ENCODE assay signal across 17 cellular contexts in genomic region chr19:38875656-38876345, GRCh38. TPM values are rescaled to one million over a fixed set of nuclear protein-coding genes. Genes with fewer than 3 reads are reported as not detected.
DNase-seq lines count a peak whose midpoint lies in the region; ATAC-seq and TF ChIP-seq lines count a peak whose summit lies in the region.
"Had no signal": no experiment of that assay in that cellular context is flagged by ENCODE, and none has a peak within 500 bp of the region (broad histone marks: within the 10 kb centered on the region; RNA-seq: fewer than 3 reads in every experiment).

No MANE protein-coding gene starts in this region.

- H3K4me2 ChIP-seq in BLaER1 treated with 17β-estradiol and CSF1 and Interleukin-3, amounts not matched to agents 10 nM and 100 nM = peak overlapping the region in 9 of 11 experiments; percentile 91 to 99 (median 96); a peak in 18 of 22 replicates
- H3K4me2 ChIP-seq in H9 (ENCODE audit: insufficient read depth, insufficient read length, low read length) = no peak overlapping the region
- H3K4me2 ChIP-seq: KMS-11 had no signal

- H2BK20ac ChIP-seq in H9 (ENCODE audit: low read depth, low read length, poor library complexity, severe bottlenecking) = no peak overlapping the region

- TF ChIP-seq POLR2A in breast epithelium (IDR thresholded peaks at IDR 0.05) = no peak

- H4K20me1 ChIP-seq in BLaER1 treated with 17β-estradiol and CSF1 and Interleukin-3, amounts not matched to agents 10 nM and 100 nM = no peaks in the 10 kb centered on the region
- H4K20me1 ChIP-seq in H9 (ENCODE audit: control insufficient read depth, insufficient read depth, insufficient read length) = no peaks in the 10 kb centered on the region

- H3T11ph ChIP-seq in H9 (ENCODE audit: low read length) = no peak overlapping the region

- intact Hi-C loops in activated CD4-positive, alpha-beta memory T cell treated with anti-CD3 and anti-CD28 coated beads for 36 hours (cut with micrococcal nuclease) = no loop called here
- intact Hi-C loops in naive thymus-derived CD4-positive, alpha-beta T cell (cut with micrococcal nuclease) = no loop called here
- intact Hi-C loops in breast epithelium (cut with DNase I; ENCODE audit: low total_unique reads) = no loop called here

- H2BK120ac ChIP-seq in H9 (ENCODE audit: low read depth, low read length, poor library complexity, severe bottlenecking) = no peak overlapping the region

- H3K79me2 ChIP-seq in H9 (ENCODE audit: insufficient read depth, low read length) = no peaks in the 10 kb centered on the region

- CTCF ChIA-PET in activated CD4-positive, alpha-beta memory T cell treated with anti-CD3 and anti-CD28 coated beads for 36 hours (lab: Charles Lee) = interaction anchor here (0.6 to 4.9 kb wide), 3 partner anchors 12 to 102 kb away, joined by 3 to 51 read pairs (median 3); partner anchors contain the start of genes MRPS12 and SARS2
- CTCF ChIA-PET in naive thymus-derived CD4-positive, alpha-beta T cell (lab: Charles Lee) = interaction anchor here (0.8 to 1.5 kb wide), 2 partner anchors 13 to 38 kb away, joined by 4 to 5 read pairs; no protein-coding TSS in a partner anchor

- H3K27ac Mint-ChIP-seq in H9 = peak overlapping the region in 2 of 3 experiments; percentile 40 to 85; a peak in 2 of 7 replicates
- peak overlapping the region; percentile 51 for H3K27ac Mint-ChIP-seq in activated CD4-positive, alpha-beta memory T cell treated with anti-CD3 and anti-CD28 coated beads for 36 hours
- peak overlapping the region in 8 of 9 donors; percentile 27 to 97 (median 66) for H3K27ac Mint-ChIP-seq in naive thymus-derived CD4-positive, alpha-beta T cell

- no peak overlapping the region for H2BK12ac ChIP-seq in H9 (ENCODE audit: insufficient read length, low read depth, low read length)

- no peak overlapping the region for H4K8ac ChIP-seq in H9 (replicated peaks; ENCODE audit: insufficient read length, low read depth, low read length)

- peaks cover 19 to 26% of the 10 kb centered on the region in 2 experiments for H3K4me1 Mint-ChIP-seq in H9
- H3K4me1 Mint-ChIP-seq in activated CD4-positive, alpha-beta memory T cell treated with anti-CD3 and anti-CD28 coated beads for 36 hours (ENCODE audit: low read depth) = peaks cover 32% of the 10 kb centered on the region
- peaks cover 17 to 54% (median 40%) of the 10 kb centered on the region in 7 donors for H3K4me1 Mint-ChIP-seq in naive thymus-derived CD4-positive, alpha-beta T cell

- no peak overlapping the region for H3K4ac ChIP-seq in H9 (ENCODE audit: low read depth, low read length)

- H4K91ac ChIP-seq in H9 (ENCODE audit: insufficient read length, low read depth, low read length) = no peak overlapping the region

- H2BK15ac ChIP-seq in H9 (ENCODE audit: low read depth, low read length) = no peak overlapping the region

- H3K4me3 ChIP-seq in BLaER1 treated with 17β-estradiol and CSF1 and Interleukin-3, amounts not matched to agents 10 nM and 100 nM = no peak overlapping the region
- no peak overlapping the region for H3K4me3 ChIP-seq in naive thymus-derived CD4-positive, alpha-beta T cell (ENCODE audit: low read length)
- H3K4me3 ChIP-seq in breast epithelium = no peak overlapping the region
- H3K4me3 ChIP-seq: cardiac muscle cell, psoas muscle had no signal

- POLR2A ChIA-PET in activated CD4-positive, alpha-beta memory T cell treated with anti-CD3 and anti-CD28 coated beads for 36 hours (lab: Charles Lee) = no interaction called here
- POLR2A ChIA-PET in naive thymus-derived CD4-positive, alpha-beta T cell (lab: Charles Lee) = interaction anchor here (0.7 to 19.2 kb wide), 4 partner anchors 12 to 106 kb away, joined by 4 to 317 read pairs (median 6); partner anchors contain the start of gene HNRNPL

- no peak overlapping the region for H4K5ac ChIP-seq in H9 (ENCODE audit: insufficient read length, low read depth, low read length)

- no peaks in the 10 kb centered on the region for H3K9me3 ChIP-seq in BLaER1 treated with 17β-estradiol and CSF1 and Interleukin-3, amounts not matched to agents 10 nM and 100 nM (replicated peaks in 1 of 11)
- no peaks in the 10 kb centered on the region for H3K9me3 ChIP-seq in H9 (ENCODE audit: control insufficient read depth, low read depth, low read length)
- no peaks in the 10 kb centered on the region for H3K9me3 ChIP-seq in naive thymus-derived CD4-positive, alpha-beta T cell (ENCODE audit: control insufficient read depth in 2 of 3, low read length in 3 of 3)
- no peaks in the 10 kb centered on the region for H3K9me3 ChIP-seq in breast epithelium
- H3K9me3 ChIP-seq: BE2C, psoas muscle had no signal

- no peak overlapping the region for H3K18ac ChIP-seq in H9 (ENCODE audit: insufficient read length, low read depth, low read length)

- peaks cover 0 to 5% (median 0%) of the 10 kb centered on the region in 11 experiments; a peak in 2 of 22 replicates for H3K36me3 ChIP-seq in BLaER1 treated with 17β-estradiol and CSF1 and Interleukin-3, amounts not matched to agents 10 nM and 100 nM
- H3K36me3 ChIP-seq in naive thymus-derived CD4-positive, alpha-beta T cell (ENCODE audit: control insufficient read depth in 2 of 3, insufficient read depth in 3 of 3, low read length in 3 of 3) = peaks cover 0 to 22% (median 0%) of the 10 kb centered on the region in 3 experiments
- no peaks in the 10 kb centered on the region for H3K36me3 ChIP-seq in breast epithelium
- H3K36me3 ChIP-seq: BE2C, cardiac muscle cell had no signal

- no peak overlapping the region for H3K56ac ChIP-seq in H9 (ENCODE audit: insufficient read length, low read depth, low read length)

- H3K79me1 ChIP-seq in H9 (ENCODE audit: insufficient read depth, low read depth, low read length, poor library complexity, severe bottlenecking) = no peaks in the 10 kb centered on the region

- no peak overlapping the region for H2BK5ac ChIP-seq in H9 (ENCODE audit: insufficient read length, low read length)

- DNase-seq in H9 (no peak), DMS 273 treated with DMSO at 0.1 percent for 48 hours (lab: John Stamatoyannopoulos, UW) (no peak), breast epithelium (ENCODE audit: low spot score in 2 of 2) (no peak)
- no peak for DNase-seq in activated CD4-positive, alpha-beta memory T cell treated with anti-CD3 and anti-CD28 coated beads for 36 hours
- DNase-seq in naive thymus-derived CD4-positive, alpha-beta T cell = no peak
- DNase-seq: BE2C; DMS79 treated with DMSO at 0.1 percent for 48 hours; effector memory CD8-positive, alpha-beta T cell; hippocampal formation; NCI-H1105; NCI-H2227 treated with DMSO at 0.1 percent for 48 hours had no signal

- H3K27ac ChIP-seq in BLaER1 treated with 17β-estradiol and CSF1 and Interleukin-3, amounts not matched to agents 10 nM and 100 nM = peak overlapping the region in 3 of 11 experiments; percentile 10 to 97 (median 58); a peak in 2 of 22 replicates
- H3K27ac ChIP-seq in H9 (ENCODE audit: insufficient read length, low read depth, low read length) (no peak overlapping the region), breast epithelium (no peak overlapping the region)
- H3K27ac ChIP-seq in naive thymus-derived CD4-positive, alpha-beta T cell (ENCODE audit: low read depth, low read length) = peak overlapping the region; percentile 22
- H3K27ac ChIP-seq: cardiac muscle cell, HL-60, KMS-11, psoas muscle had no signal

- no peak overlapping the region for H3K9ac ChIP-seq in BLaER1 treated with 17β-estradiol and CSF1 and Interleukin-3, amounts not matched to agents 10 nM and 100 nM
- no peak overlapping the region for H3K9ac ChIP-seq in H9 (ENCODE audit: extremely low read depth, insufficient read length, low read length)
- H3K9ac ChIP-seq: KMS-11 had no signal

- peaks cover 2% of the 10 kb centered on the region for H3K27me3 Mint-ChIP-seq in H9 (ENCODE audit: low read depth)
- no peaks in the 10 kb centered on the region for H3K27me3 Mint-ChIP-seq in activated CD4-positive, alpha-beta memory T cell treated with anti-CD3 and anti-CD28 coated beads for 36 hours
- no peaks in the 10 kb centered on the region for H3K27me3 Mint-ChIP-seq in naive thymus-derived CD4-positive, alpha-beta T cell
- H3K27me3 Mint-ChIP-seq: effector memory CD8-positive, alpha-beta T cell had no signal

- no peak overlapping the region for H2AK5ac ChIP-seq in H9 (ENCODE audit: insufficient read length, low read length)

- WGBS in H9 (ENCODE audit: extremely low coverage, insufficient read length, low lambda C conversion rate) = no CpG with 5 or more reads among the region's 5 CpGs

- H3K14ac ChIP-seq in H9 (ENCODE audit: insufficient read depth, low read length) = no peak overlapping the region

- no peak overlapping the region; a peak in 1 of 5 replicates for H3K4me3 Mint-ChIP-seq in H9
- no peak overlapping the region for H3K4me3 Mint-ChIP-seq in activated CD4-positive, alpha-beta memory T cell treated with anti-CD3 and anti-CD28 coated beads for 36 hours
- H3K4me3 Mint-ChIP-seq in naive thymus-derived CD4-positive, alpha-beta T cell = peak overlapping the region in 3 of 10 donors; percentile 17 to 38 (median 22)
- H3K4me3 Mint-ChIP-seq: effector memory CD8-positive, alpha-beta T cell had no signal

- no peak overlapping the region for H3K23ac ChIP-seq in H9 (ENCODE audit: insufficient read length, low read depth, low read length)

- H3K9me3 Mint-ChIP-seq in H9 = no peaks in the 10 kb centered on the region
- H3K9me3 Mint-ChIP-seq in activated CD4-positive, alpha-beta memory T cell treated with anti-CD3 and anti-CD28 coated beads for 36 hours = no peaks in the 10 kb centered on the region
- H3K9me3 Mint-ChIP-seq in naive thymus-derived CD4-positive, alpha-beta T cell = no peaks in the 10 kb centered on the region
- H3K9me3 Mint-ChIP-seq: effector memory CD8-positive, alpha-beta T cell had no signal

- peaks cover 39 to 87% (median 81%) of the 10 kb centered on the region in 10 experiments for H3K4me1 ChIP-seq in BLaER1 treated with 17β-estradiol and CSF1 and Interleukin-3, amounts not matched to agents 10 nM and 100 nM
- H3K4me1 ChIP-seq in H9 (ENCODE audit: insufficient read depth, low read length) (peaks cover 3% of the 10 kb centered on the region; the same call in 1 of the 2 replicates), breast epithelium (no peaks in the 10 kb centered on the region)
- peaks cover 22 to 25% of the 10 kb centered on the region in 2 donors for H3K4me1 ChIP-seq in naive thymus-derived CD4-positive, alpha-beta T cell (ENCODE audit: control insufficient read depth in 2 of 2, insufficient read depth in 2 of 2, low read length in 2 of 2)
- H3K4me1 ChIP-seq: BE2C, psoas muscle had no signal

- no peak overlapping the region for H2AFZ ChIP-seq in H9 (ENCODE audit: low read length)

- H3K23me2 ChIP-seq in H9 (ENCODE audit: insufficient read length, low read depth, low read length, poor library complexity, severe bottlenecking) = no peaks in the 10 kb centered on the region

- no peaks in the 10 kb centered on the region for H3K27me3 ChIP-seq in BLaER1 treated with 17β-estradiol and CSF1 and Interleukin-3, amounts not matched to agents 10 nM and 100 nM
- peaks cover 2% of the 10 kb centered on the region for H3K27me3 ChIP-seq in H9 (ENCODE audit: insufficient read depth, low read length)
- H3K27me3 ChIP-seq in naive thymus-derived CD4-positive, alpha-beta T cell (ENCODE audit: control insufficient read depth in 2 of 2, insufficient read depth in 2 of 2, low read length in 2 of 2) = no peaks in the 10 kb centered on the region
- no peaks in the 10 kb centered on the region for H3K27me3 ChIP-seq in breast epithelium
- H3K27me3 ChIP-seq: BE2C, cardiac muscle cell had no signal

- ATAC-seq in naive thymus-derived CD4-positive, alpha-beta T cell = no peak
- no peak for ATAC-seq in GM18498 (IDR thresholded peaks at IDR 0.05; ENCODE audit: unreplicated experiment)
- ATAC-seq: effector memory CD8-positive, alpha-beta T cell had no signal

- TF ChIP-seq CTCF in H9 (conservative IDR thresholded peaks at IDR 0.05) (no peak; the same call in 2 of the 3 replicates), breast epithelium (IDR thresholded peaks at IDR 0.05) (no peak)

- no peaks in the 10 kb centered on the region for H3K36me3 Mint-ChIP-seq in H9 (ENCODE audit: insufficient read depth in 1 of 3, low read depth in 3 of 3)
- H3K36me3 Mint-ChIP-seq in activated CD4-positive, alpha-beta memory T cell treated with anti-CD3 and anti-CD28 coated beads for 36 hours = peaks cover 11% of the 10 kb centered on the region
- H3K36me3 Mint-ChIP-seq in naive thymus-derived CD4-positive, alpha-beta T cell = peaks cover 4 to 21% (median 6%) of the 10 kb centered on the region in 5 donors

RNA-seq across cellular contexts. Expression of gene RINL, which starts 2.3 kb away (rescaled TPM):
- 6.4 and 7.3 TPM in 2 replicates for total RNA-seq in H9 (2021)
- total RNA-seq in activated CD4-positive, alpha-beta memory T cell treated with anti-CD3 and anti-CD28 coated beads for 36 hours = 10 to 100 TPM; 92.6 to 100.0 TPM
- 10 to 100 TPM; 32.8 to 75.9 (median 64.0) TPM for total RNA-seq in naive thymus-derived CD4-positive, alpha-beta T cell
- polyA plus RNA-seq in naive thymus-derived CD4-positive, alpha-beta T cell = 10 to 100 TPM; 35.3 to 36.1 TPM
- total RNA-seq in breast epithelium = 10 to 100 TPM in 2 of 3 donors, 1 to 10 TPM in 1; 4.5 to 13.0 (median 12.8) TPM

RNA-seq across cellular contexts. Expression of gene SIRT2, which starts 23.6 kb away (rescaled TPM):
- total RNA-seq in H9 (2021) (8.4 and 9.2 TPM in 2 replicates), breast epithelium (10 to 100 TPM; 61.8 to 92.3 (median 88.2) TPM)
- total RNA-seq in activated CD4-positive, alpha-beta memory T cell treated with anti-CD3 and anti-CD28 coated beads for 36 hours = 10 to 100 TPM; 23.5 to 24.6 TPM
- total RNA-seq in naive thymus-derived CD4-positive, alpha-beta T cell = 10 to 100 TPM; 42.9 to 78.5 (median 54.0) TPM
- polyA plus RNA-seq in naive thymus-derived CD4-positive, alpha-beta T cell = 10 to 100 TPM; 30.7 to 39.5 TPM

RNA-seq across cellular contexts. Expression of gene NFKBIB, which starts 24.0 kb away (rescaled TPM):
- total RNA-seq in H9 (2021) (33.8 and 36.7 TPM in 2 replicates), breast epithelium (10 to 100 TPM; 15.7 to 29.2 (median 19.6) TPM)
- total RNA-seq in activated CD4-positive, alpha-beta memory T cell treated with anti-CD3 and anti-CD28 coated beads for 36 hours = 10 to 100 TPM; 49.6 to 53.4 TPM
- 10 to 100 TPM; 21.7 to 51.8 (median 34.1) TPM for total RNA-seq in naive thymus-derived CD4-positive, alpha-beta T cell
- polyA plus RNA-seq in naive thymus-derived CD4-positive, alpha-beta T cell = 1 to 10 TPM; 7.3 to 9.0 TPM

RNA-seq across cellular contexts. Expression of gene HNRNPL, which starts 26.0 kb away (rescaled TPM):
- total RNA-seq in H9 (2021) = 704 and 710 TPM in 2 replicates
- 100 to 1,000 TPM; 646 to 671 TPM for total RNA-seq in activated CD4-positive, alpha-beta memory T cell treated with anti-CD3 and anti-CD28 coated beads for 36 hours
- total RNA-seq in naive thymus-derived CD4-positive, alpha-beta T cell = 100 to 1,000 TPM; 339 to 539 (median 505) TPM
- polyA plus RNA-seq in naive thymus-derived CD4-positive, alpha-beta T cell = 10 to 100 TPM; 70.6 to 78.7 TPM
- 100 to 1,000 TPM; 164 to 193 (median 168) TPM for total RNA-seq in breast epithelium

RNA-seq across cellular contexts. Expression of gene CCER2, which starts 36.2 kb away (rescaled TPM):
- total RNA-seq in H9 (2021) = 0.99 and 1.3 TPM in 2 replicates
- under 1 TPM; 0.33 to 0.36 TPM for total RNA-seq in activated CD4-positive, alpha-beta memory T cell treated with anti-CD3 and anti-CD28 coated beads for 36 hours
- total RNA-seq in naive thymus-derived CD4-positive, alpha-beta T cell = 1 to 10 TPM in 4 of 5 experiments, under 1 TPM in 1; 0.73 to 1.6 (median 1.3) TPM
- not detected for polyA plus RNA-seq in naive thymus-derived CD4-positive, alpha-beta T cell
- total RNA-seq in breast epithelium = under 1 TPM in 2 of 3 donors, not detected in 1; 0.64 to 0.88 TPM
